In genomic region chr20:63230800-63231268, GRCh38 we compare ENCODE assay signal across 9 cellular contexts. TPM values are rescaled to one million over a fixed set of nuclear protein-coding genes. Genes with fewer than 3 reads are reported as not detected.
A peak's percentile ranks its signal among the peaks of the same experiment; 100 is the strongest.
DNase-seq lines count a peak whose midpoint lies in the region; ATAC-seq, FAIRE-seq and TF ChIP-seq lines count a peak whose summit lies in the region.
"Had no signal": no experiment of that assay in that cellular context is flagged by ENCODE, and none has a peak within 500 bp of the region (broad histone marks: within the 10 kb centered on the region; RNA-seq: fewer than 3 reads in every experiment).

No MANE protein-coding gene starts in this region.

- DNase-seq in AG08395 (ENCODE audit: low spot score) (peak; percentile 73), HTR-8/SVneo (ENCODE audit: insufficient read length, low spot score) (no peak), MCF 10A (ENCODE audit: unreplicated experiment) (peak; percentile 58), kidney epithelial cell (ENCODE audit: low read depth) (no peak), tibial nerve (ENCODE audit: low spot score in 2 of 2) (peak in 1 of 2 donors; percentile 38)

- H3K9me3 Mint-ChIP-seq in MCF 10A (ENCODE audit: unreplicated experiment): no peaks in the 10 kb centered on the region

- FAIRE-seq in HTR-8/SVneo (lab: Jason Lieb, UNC): peak; percentile 52
- FAIRE-seq: GM18507 had no signal

- CTCF ChIA-PET in MCF 10A (lab: Yijun Ruan, JAX): interaction anchor here (0.6 to 7.1 kb wide), 7 partner anchors 7 to 179 kb away, joined by 3 to 115 read pairs (median 3); no protein-coding TSS in a partner anchor

- intact Hi-C loops in MCF 10A (cut with micrococcal nuclease): loop anchor here (1.0 kb wide), 1 partner anchor 48 kb away; no protein-coding TSS in a partner anchor

- TF ChIP-seq EP300 in tibial nerve (IDR thresholded peaks at IDR 0.05): no peak

- H3K27me3 Mint-ChIP-seq in MCF 10A (ENCODE audit: insufficient read depth, unreplicated experiment): peaks cover 44% of the 10 kb centered on the region

- WGBS in tibial nerve, 2 donors: 10 to 11% methylated on average over 14 to 17 of the region's 17 CpGs

- H3K27me3 ChIP-seq in kidney epithelial cell (ENCODE audit: control insufficient read depth, insufficient read depth, low read length): no peaks in the 10 kb centered on the region
- H3K27me3 ChIP-seq in tibial nerve: peaks cover 0 to 6% of the 10 kb centered on the region in 2 donors

- no peak for ATAC-seq in GM18520 (IDR thresholded peaks at IDR 0.05; ENCODE audit: unreplicated experiment)
- no peak for ATAC-seq in esophagus mucosa
- no peak for ATAC-seq in GM21723 (IDR thresholded peaks at IDR 0.05; ENCODE audit: unreplicated experiment)

- H3K4me3 Mint-ChIP-seq in MCF 10A (ENCODE audit: unreplicated experiment): no peak overlapping the region

- TF ChIP-seq CTCF in MCF 10A (IDR thresholded peaks at IDR 0.05; ENCODE audit: unreplicated experiment) (peak; percentile 31), kidney epithelial cell (IDR thresholded peaks at IDR 0.05; ENCODE audit: insufficient read depth, low read length, poor library complexity, severe bottlenecking) (peak; percentile 59), tibial nerve (IDR thresholded peaks at IDR 0.05) (peak; percentile 16 to 68 (median 45))

- no peaks in the 10 kb centered on the region for H3K36me3 Mint-ChIP-seq in MCF 10A (ENCODE audit: insufficient read depth, unreplicated experiment)

- no peak for TF ChIP-seq POLR2A in tibial nerve (IDR thresholded peaks at IDR 0.05)

- peaks cover 0 to 21% (median 4%) of the 10 kb centered on the region in 4 donors for H3K4me1 ChIP-seq in tibial nerve

- H3K9me3 ChIP-seq in tibial nerve: no peaks in the 10 kb centered on the region

- no TSS peak for BruUV-seq in MCF 10A (replicated peaks; lab: Mats Ljungman, UMichigan)

- H3K36me3 ChIP-seq in kidney epithelial cell (ENCODE audit: control insufficient read depth, insufficient read depth, low read length): no peaks in the 10 kb centered on the region
- H3K36me3 ChIP-seq in tibial nerve: no peaks in the 10 kb centered on the region

- H3K27ac Mint-ChIP-seq in MCF 10A (ENCODE audit: low read depth, unreplicated experiment): no peak overlapping the region

- H3K4me3 ChIP-seq in kidney epithelial cell (ENCODE audit: low read depth, low read length): no peak overlapping the region
- no peak overlapping the region for H3K4me3 ChIP-seq in tibial nerve

- POLR2A ChIA-PET in MCF 10A (lab: Yijun Ruan, JAX): no interaction called here

- H3K27ac ChIP-seq in tibial nerve: peak overlapping the region; percentile 30 to 75 (median 60)

- no peaks in the 10 kb centered on the region for H3K4me1 Mint-ChIP-seq in MCF 10A (ENCODE audit: insufficient read depth, unreplicated experiment)

RNA-seq across cellular contexts. Expression of gene BIRC7, which starts 4.9 kb away (rescaled TPM):
- total RNA-seq in MCF 10A (2022) (not detected in 2 replicates), kidney epithelial cell (12.8 and 19.2 TPM in 2 replicates), tibial nerve (10 to 100 TPM; 29.4 to 53.1 (median 42.2) TPM), esophagus mucosa (not detected)

RNA-seq across cellular contexts. Expression of gene YTHDF1, which starts 14.9 kb away (rescaled TPM):
- total RNA-seq in MCF 10A (2022) (47.1 and 49.5 TPM in 2 replicates), kidney epithelial cell (54.3 and 54.8 TPM in 2 replicates), tibial nerve (10 to 100 TPM; 20.7 to 25.5 (median 23.3) TPM), esophagus mucosa (22.5 TPM)

RNA-seq across cellular contexts. Expression of gene NKAIN4, which starts 23.4 kb away (rescaled TPM):
- not detected in 2 replicates for total RNA-seq in MCF 10A (2022)
- 65.4 and 107 TPM in 2 replicates for total RNA-seq in kidney epithelial cell
- 1 to 10 TPM; 1.2 to 7.2 (median 3.1) TPM for total RNA-seq in tibial nerve
- total RNA-seq in esophagus mucosa: not detected

RNA-seq across cellular contexts. Expression of gene ARFGAP1, which starts 41.8 kb away (rescaled TPM):
- total RNA-seq in MCF 10A (2022) (93.6 and 97.2 TPM in 2 replicates), kidney epithelial cell (109 and 121 TPM in 2 replicates), tibial nerve (100 to 1,000 TPM in 1 of 4 donors, 10 to 100 TPM in 3; 55.3 to 124 (median 68.6) TPM), esophagus mucosa (26.3 TPM)

Comparison
In these comparisons a context has a peak if more than half of its experiments do, and no peak if none do; other contexts are left out.
1. DNase-seq: peak in AG08395 (single experiment) and MCF 10A (single experiment); none in HTR-8/SVneo (single experiment) and kidney epithelial cell (single experiment).
2. RNA of gene BIRC7, which starts 4.9 kb away (total RNA-seq): 29.4 to 53.1 TPM in tibial nerve and 12.8 to 19.2 TPM in kidney epithelial cell; not detected in MCF 10A and not detected in esophagus mucosa (single experiment); every median in the first group is over 10 times any median in the second.
3. Peak in every context shown above with its lines, with median percentiles within 50 percentile points of each other: CTCF ChIP-seq.